Comparison of ENCODE assay signal across 1 cellular context in the genomic region with DNA sequence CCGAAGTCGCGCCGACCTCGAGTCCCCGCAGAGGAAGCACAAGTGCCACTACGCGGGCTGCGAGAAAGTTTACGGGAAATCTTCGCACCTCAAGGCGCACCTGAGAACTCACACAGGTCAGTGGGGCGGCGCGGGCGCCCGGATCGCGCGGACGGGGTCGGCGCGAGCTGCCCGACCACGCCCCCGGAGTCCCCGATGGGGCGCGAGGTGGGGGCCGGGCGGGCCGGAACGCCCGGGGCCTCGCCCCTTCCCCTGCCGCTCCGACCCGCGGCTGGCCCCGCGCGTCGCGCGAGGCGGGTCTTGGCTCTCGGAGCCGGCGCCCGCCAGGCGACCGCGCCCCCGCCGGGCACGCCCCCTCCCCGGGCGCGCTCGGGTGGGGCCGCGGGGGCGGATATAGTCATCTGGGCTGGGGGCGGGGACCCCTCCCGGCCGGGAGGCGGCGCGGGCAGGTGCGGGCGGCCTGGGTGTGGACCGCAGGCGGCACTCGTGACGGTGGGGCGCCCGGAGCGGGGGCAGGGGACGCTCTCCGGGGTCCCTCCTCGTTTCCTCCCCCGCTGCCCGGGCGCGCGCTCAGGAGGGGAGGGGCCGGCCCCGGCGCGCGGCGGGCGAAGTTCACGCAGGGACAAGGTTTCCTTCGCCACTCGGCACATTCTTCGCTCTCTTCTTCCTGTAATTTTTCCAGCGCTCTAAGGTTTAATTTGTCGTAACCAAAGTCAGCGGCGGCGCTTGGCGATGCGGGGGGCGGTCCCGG.
TF ChIP-seq lines count a peak whose summit lies in the region.

No MANE protein-coding gene starts in this region.

TF ChIP-seq in HepG2, 621 proteins besides CTCF, POLR2A, EP300 and RAD21 (continued from another document and continues in another):
- TF ChIP-seq BCL6 (CRISPR knock-in tag; IDR thresholded peaks at IDR 0.05) (0 out of 2 replicates have a peak, but pooled peaks have one; percentile 8), CCDC6 (CRISPR knock-in tag; IDR thresholded peaks at IDR 0.05) (no peak; the same call in 1 of the 2 replicates), ZNF484 (CRISPR knock-in tag; IDR thresholded peaks at IDR 0.05; ENCODE audit: borderline replicate concordance, low read depth) (no peak), ZNF674 (CRISPR knock-in tag; IDR thresholded peaks at IDR 0.05; ENCODE audit: low read depth) (no peak), NCOR1 (IDR thresholded peaks at IDR 0.05; ENCODE audit: borderline replicate concordance, low read length) (peak; percentile 24; the same call in 1 of the 2 replicates), ZNF367 (CRISPR knock-in tag; IDR thresholded peaks at IDR 0.05; ENCODE audit: borderline replicate concordance) (no peak), ZNF550 (CRISPR knock-in tag; IDR thresholded peaks at IDR 0.05; ENCODE audit: borderline replicate concordance) (no peak), ZNF383 (CRISPR knock-in tag; IDR thresholded peaks at IDR 0.05; ENCODE audit: borderline replicate concordance) (no peak), ZNF879 (CRISPR knock-in tag; IDR thresholded peaks at IDR 0.05) (0 out of 2 replicates have a peak, but pooled peaks have one; percentile 14), MYPOP (CRISPR knock-in tag; IDR thresholded peaks at IDR 0.05) (no peak), KIAA2018 (CRISPR knock-in tag; IDR thresholded peaks at IDR 0.05; ENCODE audit: borderline replicate concordance) (no peak), HDAC1 (CRISPR knock-in tag; IDR thresholded peaks at IDR 0.05) (no peak), ZNF790 (CRISPR knock-in tag; IDR thresholded peaks at IDR 0.05; ENCODE audit: borderline replicate concordance) (no peak), ZNF773 (CRISPR knock-in tag; IDR thresholded peaks at IDR 0.05; ENCODE audit: borderline replicate concordance) (no peak), GLI4 (CRISPR knock-in tag; IDR thresholded peaks at IDR 0.05; ENCODE audit: borderline replicate concordance) (no peak), CENPT (CRISPR knock-in tag; IDR thresholded peaks at IDR 0.05; ENCODE audit: low read depth) (no peak), ZNF782 (CRISPR knock-in tag; IDR thresholded peaks at IDR 0.05; ENCODE audit: borderline replicate concordance) (no peak), AKAP8 (CRISPR knock-in tag; IDR thresholded peaks at IDR 0.05) (no peak), TBL1XR1 (IDR thresholded peaks at IDR 0.05; ENCODE audit: borderline replicate concordance, low read length, partially characterized antibody) (no peak), ZNF33A (CRISPR knock-in tag; IDR thresholded peaks at IDR 0.05; ENCODE audit: borderline replicate concordance) (no peak), ZNF160 (CRISPR knock-in tag; IDR thresholded peaks at IDR 0.05) (no peak), PATZ1 (CRISPR knock-in tag; IDR thresholded peaks at IDR 0.05) (peak; percentile 50), ZNF333 (CRISPR knock-in tag; IDR thresholded peaks at IDR 0.05; ENCODE audit: borderline replicate concordance) (no peak), ZNF207 (IDR thresholded peaks at IDR 0.05; ENCODE audit: borderline replicate concordance) (no peak), ZXDC (CRISPR knock-in tag; IDR thresholded peaks at IDR 0.05) (no peak), ZSCAN29 (CRISPR knock-in tag; conservative IDR thresholded peaks at IDR 0.05) (no peak), FOXJ3 (CRISPR knock-in tag; IDR thresholded peaks at IDR 0.05; ENCODE audit: borderline replicate concordance) (no peak), FOXK1 (CRISPR knock-in tag; IDR thresholded peaks at IDR 0.05; ENCODE audit: borderline replicate concordance, low read depth) (no peak), ZNF234 (CRISPR knock-in tag; conservative IDR thresholded peaks at IDR 0.05) (no peak), SRF (IDR thresholded peaks at IDR 0.05; ENCODE audit: low read depth, low read length) (no peak), SMAD1 (CRISPR knock-in tag; IDR thresholded peaks at IDR 0.05; ENCODE audit: borderline replicate concordance, low read depth) (no peak), ZNF605 (CRISPR knock-in tag; IDR thresholded peaks at IDR 0.05) (no peak), ZNF761 (CRISPR knock-in tag; conservative IDR thresholded peaks at IDR 0.05) (no peak), CENPX (CRISPR knock-in tag; IDR thresholded peaks at IDR 0.05) (no peak), HCFC1 (IDR thresholded peaks at IDR 0.05; ENCODE audit: low read depth, low read length) (no peak), ZNF446 (CRISPR knock-in tag; IDR thresholded peaks at IDR 0.05) (0 out of 2 replicates have a peak, but pooled peaks have one; percentile 5), GATAD1 (CRISPR knock-in tag; IDR thresholded peaks at IDR 0.05) (no peak), ZNF780A (CRISPR knock-in tag; IDR thresholded peaks at IDR 0.05) (no peak), SP2 (CRISPR knock-in tag; IDR thresholded peaks at IDR 0.05) (no peak), ZNF24 (IDR thresholded peaks at IDR 0.05) (no peak), ZNF841 (CRISPR knock-in tag; IDR thresholded peaks at IDR 0.05; ENCODE audit: borderline replicate concordance) (no peak), ETV5 (CRISPR knock-in tag; IDR thresholded peaks at IDR 0.05; ENCODE audit: borderline replicate concordance) (no peak), ZNF558 (CRISPR knock-in tag; IDR thresholded peaks at IDR 0.05; ENCODE audit: borderline replicate concordance) (0 out of 2 replicates have a peak, but pooled peaks have one; percentile 11)
- TF ChIP-seq, protein P1, sequence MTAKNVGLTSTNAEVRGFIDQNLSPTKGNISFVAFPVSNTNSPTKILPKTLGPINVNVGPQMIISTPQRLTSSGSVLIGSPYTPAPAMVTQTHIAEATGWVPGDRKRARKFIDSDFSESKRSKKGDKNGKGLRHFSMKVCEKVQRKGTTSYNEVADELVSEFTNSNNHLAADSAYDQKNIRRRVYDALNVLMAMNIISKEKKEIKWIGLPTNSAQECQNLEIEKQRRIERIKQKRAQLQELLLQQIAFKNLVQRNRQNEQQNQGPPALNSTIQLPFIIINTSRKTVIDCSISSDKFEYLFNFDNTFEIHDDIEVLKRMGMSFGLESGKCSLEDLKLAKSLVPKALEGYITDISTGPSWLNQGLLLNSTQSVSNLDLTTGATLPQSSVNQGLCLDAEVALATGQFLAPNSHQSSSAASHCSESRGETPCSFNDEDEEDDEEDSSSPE (CRISPR knock-in tag; IDR thresholded peaks at IDR 0.05) = 0 out of 2 replicates have a peak, but pooled peaks have one; percentile 5
- TF ChIP-seq, protein P2, sequence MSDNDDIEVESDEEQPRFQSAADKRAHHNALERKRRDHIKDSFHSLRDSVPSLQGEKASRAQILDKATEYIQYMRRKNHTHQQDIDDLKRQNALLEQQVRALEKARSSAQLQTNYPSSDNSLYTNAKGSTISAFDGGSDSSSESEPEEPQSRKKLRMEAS (IDR thresholded peaks at IDR 0.05) = peak; percentile 16; the same call in 1 of the 2 replicates
- TF ChIP-seq, protein P3, sequence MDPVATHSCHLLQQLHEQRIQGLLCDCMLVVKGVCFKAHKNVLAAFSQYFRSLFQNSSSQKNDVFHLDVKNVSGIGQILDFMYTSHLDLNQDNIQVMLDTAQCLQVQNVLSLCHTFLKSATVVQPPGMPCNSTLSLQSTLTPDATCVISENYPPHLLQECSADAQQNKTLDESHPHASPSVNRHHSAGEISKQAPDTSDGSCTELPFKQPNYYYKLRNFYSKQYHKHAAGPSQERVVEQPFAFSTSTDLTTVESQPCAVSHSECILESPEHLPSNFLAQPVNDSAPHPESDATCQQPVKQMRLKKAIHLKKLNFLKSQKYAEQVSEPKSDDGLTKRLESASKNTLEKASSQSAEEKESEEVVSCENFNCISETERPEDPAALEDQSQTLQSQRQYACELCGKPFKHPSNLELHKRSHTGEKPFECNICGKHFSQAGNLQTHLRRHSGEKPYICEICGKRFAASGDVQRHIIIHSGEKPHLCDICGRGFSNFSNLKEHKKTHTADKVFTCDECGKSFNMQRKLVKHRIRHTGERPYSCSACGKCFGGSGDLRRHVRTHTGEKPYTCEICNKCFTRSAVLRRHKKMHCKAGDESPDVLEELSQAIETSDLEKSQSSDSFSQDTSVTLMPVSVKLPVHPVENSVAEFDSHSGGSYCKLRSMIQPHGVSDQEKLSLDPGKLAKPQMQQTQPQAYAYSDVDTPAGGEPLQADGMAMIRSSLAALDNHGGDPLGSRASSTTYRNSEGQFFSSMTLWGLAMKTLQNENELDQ (CRISPR knock-in tag; IDR thresholded peaks at IDR 0.05; ENCODE audit: borderline replicate concordance) = no peak
